ENCODE assay signal across 29 cellular contexts in the genomic region with DNA sequence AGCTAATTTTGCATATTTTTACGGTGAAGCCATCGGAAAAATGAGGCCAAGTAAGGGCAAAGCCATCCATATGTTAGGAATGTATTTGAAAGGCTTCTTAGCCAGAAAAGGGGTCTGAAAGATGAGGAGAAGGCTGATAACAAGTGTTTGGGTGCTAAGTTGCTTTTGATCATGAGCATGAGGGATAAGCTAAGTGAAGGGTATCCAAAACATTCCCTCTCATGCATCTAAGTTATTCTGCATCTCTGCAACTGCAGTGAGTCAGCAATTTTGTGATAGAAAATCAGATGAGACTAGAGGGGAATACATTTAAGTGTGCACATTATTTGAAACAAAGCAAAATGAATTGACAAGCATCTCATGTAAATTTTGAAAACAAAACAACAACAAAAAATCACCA.
"Had no signal": no experiment of that assay in that cellular context is flagged by ENCODE, and none has a peak within 500 bp of the region (broad histone marks: within the 10 kb centered on the region; RNA-seq: fewer than 3 reads in every experiment).

No MANE protein-coding gene starts in this region.

- H3K4me2 ChIP-seq: neural progenitor cell had no signal

- DNase-seq: activated CD4-positive, alpha-beta memory T cell treated with anti-CD3 and anti-CD28 coated beads for 36 hours; activated CD4-positive, alpha-beta T cell treated with anti-CD3 and anti-CD28 coated beads, Interleukin-2, amount 10 ng/mL, durations not matched to agents 24 days and 14 days; activated CD8-positive, alpha-beta memory T cell treated with anti-CD3 and anti-CD28 coated beads, Interleukin-2, amount 50 U/mL, for 4 hours; activated effector memory CD4-positive, alpha-beta T cell treated with anti-CD3 and anti-CD28 coated beads, Interleukin-2, amount 50 U/mL, for 16 hours; activated naive CD4-positive, alpha-beta T cell treated with anti-CD3 and anti-CD28 coated beads for 36 hours; activated naive CD8-positive, alpha-beta T cell treated with anti-CD3 and anti-CD28 coated beads for 36 hours; activated T-cell treated with anti-CD3 and anti-CD28 coated beads, Interleukin-2, amount 50 U/mL, for 1 hour; adrenal gland; brain microvascular endothelial cell; caudate nucleus; foreskin melanocyte; natural killer cell; occipital lobe; psoas muscle; stimulated activated CD4-positive, alpha-beta T cell treated with anti-CD3 and anti-CD28 coated beads, Interleukin-15, amount 100 ng/mL, for 24 hours; stimulated activated naive CD8-positive, alpha-beta T cell treated with anti-CD3 and anti-CD28 coated beads, Interleukin-15, Interleukin-2, amounts not matched to agents 100 U/mL and 50 U/mL, for 24 hours; SW 1271; T-helper 9 cell; testis; transverse colon had no signal

- H3K9ac ChIP-seq: neural progenitor cell, parathyroid adenoma had no signal

- H3K36me3 ChIP-seq: adrenal gland, ascending aorta, brain microvascular endothelial cell, neural progenitor cell, transverse colon had no signal

- H3K27ac ChIP-seq: adrenal gland, ascending aorta, brain microvascular endothelial cell, neural progenitor cell, parathyroid adenoma, psoas muscle, testis, transverse colon, VCaP had no signal

- H2AFZ ChIP-seq: neural progenitor cell, parathyroid adenoma had no signal

- H3K4me1 Mint-ChIP-seq: activated CD4-positive, alpha-beta T cell treated with anti-CD3 and anti-CD28 coated beads, Interleukin-2, amount 10 ng/mL, durations not matched to agents 24 days and 14 days; activated naive CD8-positive, alpha-beta T cell treated with anti-CD3 and anti-CD28 coated beads for 36 hours; natural killer cell; neural progenitor cell had no signal

- H3K4me1 ChIP-seq: adrenal gland, ascending aorta, neural progenitor cell, parathyroid adenoma, psoas muscle, testis, transverse colon had no signal

- H3K4me3 Mint-ChIP-seq: activated CD4-positive, alpha-beta memory T cell treated with anti-CD3 and anti-CD28 coated beads for 36 hours; activated CD4-positive, alpha-beta T cell treated with anti-CD3 and anti-CD28 coated beads, Interleukin-2, amount 10 ng/mL, durations not matched to agents 24 days and 14 days; activated naive CD4-positive, alpha-beta T cell treated with anti-CD3 and anti-CD28 coated beads for 36 hours; activated naive CD8-positive, alpha-beta T cell treated with anti-CD3 and anti-CD28 coated beads for 36 hours; activated T-helper 1 cell treated with anti-CD3 and anti-CD28 coated beads, Interleukin-12 subunit alpha, Interleukin-12 subunit beta, Interleukin-2, Interleukin-4 antibody, amounts not matched to agents 30 ng/mL and 10 ng/mL and 1 ng/mL, durations not matched to agents 14 hours and 24 hours and 36 hours; natural killer cell; neural progenitor cell; T-helper 1 cell treated with Interleukin-12 subunit alpha and Interleukin-12 subunit beta and Interleukin-4 antibody, amounts not matched to agents 30 μg/mL and 1 μg/mL, for 36 hours had no signal

- H3K9me3 ChIP-seq: adrenal gland, testis, transverse colon had no signal

- H3K27ac Mint-ChIP-seq: activated CD4-positive, alpha-beta memory T cell treated with anti-CD3 and anti-CD28 coated beads for 36 hours; activated CD4-positive, alpha-beta T cell treated with anti-CD3 and anti-CD28 coated beads, Interleukin-2, amount 10 ng/mL, durations not matched to agents 24 days and 14 days; activated naive CD4-positive, alpha-beta T cell treated with anti-CD3 and anti-CD28 coated beads for 36 hours; activated naive CD8-positive, alpha-beta T cell treated with anti-CD3 and anti-CD28 coated beads for 36 hours; activated T-helper 1 cell treated with anti-CD3 and anti-CD28 coated beads, Interleukin-12 subunit alpha, Interleukin-12 subunit beta, Interleukin-2, Interleukin-4 antibody, amounts not matched to agents 30 ng/mL and 10 ng/mL and 1 ng/mL, durations not matched to agents 14 hours and 24 hours and 36 hours; natural killer cell; neural progenitor cell; T-helper 1 cell treated with Interleukin-12 subunit alpha and Interleukin-12 subunit beta and Interleukin-4 antibody, amounts not matched to agents 30 μg/mL and 1 μg/mL, for 36 hours had no signal

- FAIRE-seq: endothelial cell of umbilical vein, TTC549 had no signal

- H3K4me3 ChIP-seq: adrenal gland, ascending aorta, neural progenitor cell, psoas muscle, testis, transverse colon had no signal

- H3K79me2 ChIP-seq: parathyroid adenoma had no signal

- H3K27me3 ChIP-seq: adrenal gland, ascending aorta, brain microvascular endothelial cell, neural progenitor cell, testis, transverse colon had no signal

- H3K36me3 Mint-ChIP-seq: activated CD4-positive, alpha-beta memory T cell treated with anti-CD3 and anti-CD28 coated beads for 36 hours; activated naive CD8-positive, alpha-beta T cell treated with anti-CD3 and anti-CD28 coated beads for 36 hours; natural killer cell; neural progenitor cell had no signal

- ATAC-seq: activated CD4-positive, CD25-positive, alpha-beta regulatory T cell treated with anti-CD3 and anti-CD28 coated beads, Interleukin-2, amount 50 U/mL, for 24 hours; natural killer cell; psoas muscle; stimulated activated naive CD8-positive, alpha-beta T cell treated with anti-CD3 and anti-CD28 coated beads, Interleukin-15, Interleukin-2, amounts not matched to agents 100 U/mL and 50 U/mL, for 24 hours had no signal

- H3K27me3 Mint-ChIP-seq: activated CD4-positive, alpha-beta memory T cell treated with anti-CD3 and anti-CD28 coated beads for 36 hours; activated CD4-positive, alpha-beta T cell treated with anti-CD3 and anti-CD28 coated beads, Interleukin-2, amount 10 ng/mL, durations not matched to agents 24 days and 14 days; activated naive CD8-positive, alpha-beta T cell treated with anti-CD3 and anti-CD28 coated beads for 36 hours had no signal
